In the genomic region with DNA sequence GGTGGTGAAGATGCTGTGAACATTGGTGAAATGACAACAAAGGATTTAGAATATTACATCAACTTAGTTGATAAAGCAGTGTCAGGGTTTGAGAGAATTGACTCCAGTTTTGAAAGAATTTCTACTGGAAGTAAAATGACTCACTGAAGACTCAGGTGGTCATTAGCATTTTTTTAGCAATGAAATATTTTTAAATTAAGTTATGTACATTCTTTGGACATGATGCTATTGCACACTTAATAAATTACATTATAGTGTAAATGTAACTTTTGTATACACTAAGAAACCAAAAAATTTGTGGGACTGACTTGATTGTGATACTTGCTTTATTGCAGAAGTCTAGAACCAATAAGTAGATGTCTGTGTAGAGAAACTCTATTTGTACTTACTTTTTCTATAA, we compare ENCODE assay signal across 22 cellular contexts. TPM values are rescaled to one million over a fixed set of nuclear protein-coding genes. Genes with fewer than 3 reads are reported as not detected.
DNase-seq lines count a peak whose midpoint lies in the region; ATAC-seq, FAIRE-seq and TF ChIP-seq lines count a peak whose summit lies in the region.
"Had no signal": no experiment of that assay in that cellular context is flagged by ENCODE, and none has a peak within 500 bp of the region (broad histone marks: within the 10 kb centered on the region; RNA-seq: fewer than 3 reads in every experiment).

No MANE protein-coding gene starts in this region.

- H4K20me1 ChIP-seq in astrocyte (ENCODE audit: insufficient read depth, low read length): no peaks in the 10 kb centered on the region
- H4K20me1 ChIP-seq: BLaER1 treated with 17β-estradiol and CSF1 and Interleukin-3, amounts not matched to agents 10 nM and 100 nM had no signal

- no peak overlapping the region for H3K9ac ChIP-seq in astrocyte (ENCODE audit: low read length)
- H3K9ac ChIP-seq: BLaER1 treated with 17β-estradiol and CSF1 and Interleukin-3, amounts not matched to agents 10 nM and 100 nM had no signal

- no peaks in the 10 kb centered on the region for H3K27me3 ChIP-seq in astrocyte (ENCODE audit: insufficient read depth, low read length)
- H3K27me3 ChIP-seq in sigmoid colon: no peaks in the 10 kb centered on the region
- no peaks in the 10 kb centered on the region for H3K27me3 ChIP-seq in uterus
- H3K27me3 ChIP-seq: BLaER1 treated with 17β-estradiol and CSF1 and Interleukin-3, amounts not matched to agents 10 nM and 100 nM had no signal

- peak overlapping the region; percentile 43 for H3K4me2 ChIP-seq in astrocyte (ENCODE audit: low read length)
- H3K4me2 ChIP-seq: BLaER1 treated with 17β-estradiol and CSF1 and Interleukin-3, amounts not matched to agents 10 nM and 100 nM had no signal

- H3K9me3 Mint-ChIP-seq in HFFc6: no peaks in the 10 kb centered on the region
- H3K9me3 Mint-ChIP-seq in astrocyte (ENCODE audit: unreplicated experiment): no peaks in the 10 kb centered on the region
- H3K9me3 Mint-ChIP-seq: CD8-positive, alpha-beta T cell had no signal

- H3K4me3 Mint-ChIP-seq in HFFc6 (peak overlapping the region; percentile 33; the same call in 1 of the 2 replicates), astrocyte (ENCODE audit: unreplicated experiment) (no peak overlapping the region)
- H3K4me3 Mint-ChIP-seq: CD8-positive, alpha-beta T cell had no signal

- peaks cover 33% of the 10 kb centered on the region for H3K4me1 Mint-ChIP-seq in HFFc6 (ENCODE audit: low read depth)
- H3K4me1 Mint-ChIP-seq in astrocyte (ENCODE audit: low read depth, unreplicated experiment): peaks cover 4% of the 10 kb centered on the region

- intact Hi-C loops in sigmoid colon (cut with DNase I) (loop anchor here (10.0 kb wide), 1 partner anchor 173 kb away; no protein-coding TSS in a partner anchor), uterus (cut with DNase I; ENCODE audit: low total_unique reads) (no loop called here), left ventricle myocardium superior (cut with micrococcal nuclease) (no loop called here)

- no peak for ATAC-seq in left ventricle myocardium superior
- ATAC-seq in HG03571 (IDR thresholded peaks at IDR 0.05; ENCODE audit: unreplicated experiment): no peak
- ATAC-seq: CD8-positive, alpha-beta T cell; Right ventricle myocardium inferior had no signal

- H2AFZ ChIP-seq in astrocyte (ENCODE audit: low read depth, low read length): no peak overlapping the region

- FAIRE-seq in astrocyte (lab: Jason Lieb, UNC): no peak
- FAIRE-seq: A204.1, GM12892, H1, RCC 7860 had no signal

- H3K27ac ChIP-seq in astrocyte (ENCODE audit: low read depth, low read length) (peak overlapping the region; percentile 36), sigmoid colon (no peak overlapping the region), uterus (no peak overlapping the region)
- H3K27ac ChIP-seq: BLaER1 treated with 17β-estradiol and CSF1 and Interleukin-3, amounts not matched to agents 10 nM and 100 nM had no signal

- H3K36me3 ChIP-seq in astrocyte (ENCODE audit: insufficient read depth, low read length) (peaks cover 34% of the 10 kb centered on the region), sigmoid colon (peaks cover 4 to 88% (median 23%) of the 10 kb centered on the region in 4 donors), uterus (no peaks in the 10 kb centered on the region)

- H3K4me3 ChIP-seq in astrocyte (ENCODE audit: insufficient read depth, low read depth, low read length) (no peak overlapping the region), sigmoid colon (no peak overlapping the region), uterus (no peak overlapping the region)
- H3K4me3 ChIP-seq: BLaER1 treated with 17β-estradiol and CSF1 and Interleukin-3, amounts not matched to agents 10 nM and 100 nM had no signal

- H3K27ac Mint-ChIP-seq in HFFc6 (peak overlapping the region; percentile 20), astrocyte (ENCODE audit: unreplicated experiment) (no peak overlapping the region)
- H3K27ac Mint-ChIP-seq: CD8-positive, alpha-beta T cell had no signal

- H3K9me3 ChIP-seq in astrocyte (ENCODE audit: insufficient read depth, low read depth, low read length) (no peaks in the 10 kb centered on the region), sigmoid colon (no peaks in the 10 kb centered on the region), uterus (no peaks in the 10 kb centered on the region)

- H3K4me1 ChIP-seq in astrocyte (ENCODE audit: insufficient read depth, low read length) (peaks cover 3% of the 10 kb centered on the region), sigmoid colon (no peaks in the 10 kb centered on the region), uterus (no peaks in the 10 kb centered on the region)
- H3K4me1 ChIP-seq: BLaER1 treated with 17β-estradiol and CSF1 and Interleukin-3, amounts not matched to agents 10 nM and 100 nM had no signal

- no peak for TF ChIP-seq POLR2A in sigmoid colon (IDR thresholded peaks at IDR 0.05)
- no peak for TF ChIP-seq POLR2A in uterus (IDR thresholded peaks at IDR 0.05)

- H3K27me3 Mint-ChIP-seq in HFFc6 (ENCODE audit: insufficient read depth) (no peaks in the 10 kb centered on the region), astrocyte (ENCODE audit: low read depth, unreplicated experiment) (no peaks in the 10 kb centered on the region)

- peaks cover 58% of the 10 kb centered on the region for H3K36me3 Mint-ChIP-seq in HFFc6 (ENCODE audit: low read depth)
- peaks cover 11% of the 10 kb centered on the region for H3K36me3 Mint-ChIP-seq in astrocyte (ENCODE audit: low read depth, unreplicated experiment)

- H3K79me2 ChIP-seq in astrocyte (ENCODE audit: insufficient read depth, low read length): no peaks in the 10 kb centered on the region

- no peak for TF ChIP-seq EP300 in sigmoid colon (IDR thresholded peaks at IDR 0.05)

- peak; percentile 35 for DNase-seq in EH (ENCODE audit: low read depth)
- DNase-seq in HFFc6: no peak
- peak; percentile 3 for DNase-seq in astrocyte (ENCODE audit: low read depth)
- DNase-seq in kidney tubule cell (ENCODE audit: low spot score): peak; percentile 9
- no peak for DNase-seq in sigmoid colon
- no peak for DNase-seq in uterus
- DNase-seq in left ventricle myocardium superior: no peak
- DNase-seq: Calu3; CD8-positive, alpha-beta T cell; NCI-H1092 treated with DMSO at 0.1 percent for 48 hours; NCI-H146; NCI-H2029 treated with DMSO at 0.1 percent for 48 hours; NCI-H2171; NCI-H69; NK-92 treated with Interleukin-12 subunit alpha and Interleukin-12 subunit beta, amount 100 ng/mL, for 24 hours had no signal

- TF ChIP-seq CTCF in HFFc6 (IDR thresholded peaks at IDR 0.05): no peak
- no peak for TF ChIP-seq CTCF in astrocyte (IDR thresholded peaks at IDR 0.05; ENCODE audit: insufficient read depth, low read depth, low read length)
- TF ChIP-seq CTCF in sigmoid colon (IDR thresholded peaks at IDR 0.05): no peak
- no peak for TF ChIP-seq CTCF in uterus (IDR thresholded peaks at IDR 0.05)

RNA-seq across cellular contexts. Expression of gene USO1, which starts 57.0 kb away (rescaled TPM):
- total RNA-seq in HFFc6 (2021; fragmentation: NEBNext Ultra II Directional; extraction: Animal tissue kit (Norgen Biotek cat#: 25700)): 100 to 1,000 TPM in 1 of 6 experiments, 10 to 100 TPM in 5; 86.4 to 108 (median 95.1) TPM
- 104 and 105 TPM in 2 replicates for total RNA-seq in astrocyte
- 10 to 100 TPM; 66.5 to 99.4 (median 77.6) TPM for total RNA-seq in sigmoid colon
- 10 to 100 TPM; 21.0 to 30.6 (median 21.6) TPM for polyA plus RNA-seq in sigmoid colon
- total RNA-seq in uterus: 100 to 1,000 TPM in 1 of 4 donors, 10 to 100 TPM in 3; 20.0 to 127 (median 59.4) TPM
- 96.8 TPM for total RNA-seq in left ventricle myocardium superior

Comparison
In these comparisons a context has a peak if more than half of its experiments do, and no peak if none do; other contexts are left out.
1. DNase-seq: peak in EH (single experiment), astrocyte (single experiment) and kidney tubule cell (single experiment); none in HFFc6 (single experiment), sigmoid colon (single experiment), uterus (0 of 2) and left ventricle myocardium superior (single experiment).